Comparison of ENCODE assay signal across 32 cellular contexts in genomic region chr3:38837358-38837757, GRCh38. TPM values are rescaled to one million over a fixed set of nuclear protein-coding genes. Genes with fewer than 3 reads are reported as not detected.
"Had no signal": no experiment of that assay in that cellular context is flagged by ENCODE, and none has a peak within 500 bp of the region (broad histone marks: within the 10 kb centered on the region; RNA-seq: fewer than 3 reads in every experiment).

No MANE protein-coding gene starts in this region.

- H3K4me1 ChIP-seq: colonic mucosa, left lung, prostate gland, thyroid gland had no signal

- H3K36me3 Mint-ChIP-seq: natural killer cell treated with Interleukin-12 subunit alpha and Interleukin-12 subunit beta and Interleukin-15 and Interleukin-18, amount 100 ng/mL, for 72 hours had no signal

- FAIRE-seq: bronchial epithelial cell, kidney had no signal

- H3K27ac ChIP-seq: colonic mucosa, dorsolateral prefrontal cortex, esophagus squamous epithelium, gastrocnemius medialis, left lung, neutrophil, ovary, prostate gland, thyroid gland, upper lobe of right lung, VCaP had no signal

- DNase-seq: activated CD4-positive, alpha-beta T cell treated with anti-CD3 and anti-CD28 coated beads for 1 hour; activated CD4-positive, alpha-beta T cell treated with anti-CD3 and anti-CD28 coated beads, Interleukin-2, amount 50 U/mL, for 4 hours; activated CD8-positive, alpha-beta memory T cell treated with anti-CD3 and anti-CD28 coated beads for 24 hours; activated CD8-positive, alpha-beta memory T cell treated with anti-CD3 and anti-CD28 coated beads, Interleukin-2, amount 50 U/mL, for 4 hours; activated effector memory CD4-positive, alpha-beta T cell treated with Interleukin-2 at 50 U/mL for 16 hours; activated naive CD4-positive, alpha-beta T cell treated with anti-CD3 and anti-CD28 coated beads for 36 hours; activated naive CD8-positive, alpha-beta T cell treated with anti-CD3 and anti-CD28 coated beads, Interleukin-2, amount 10 ng/mL, durations not matched to agents 7 days and 5 days; activated T-cell treated with anti-CD3 and anti-CD28 coated beads, Interleukin-2, amount 50 U/mL, for 4 hours; amniotic stem cell; colonic mucosa; dorsolateral prefrontal cortex; effector memory CD8-positive, alpha-beta T cell; esophagus squamous epithelium; gastrocnemius medialis; head of caudate nucleus; hypothalamus; kidney; left lung; ovary; right cardiac atrium; stimulated activated CD4-positive, alpha-beta T cell treated with anti-CD3 and anti-CD28 coated beads, Interleukin-12 subunit alpha, Interleukin-12 subunit beta, amount 100 ng/mL, for 4 hours; substantia nigra; thyroid gland; upper lobe of right lung had no signal

- H3K4me3 ChIP-seq: colonic mucosa, dorsolateral prefrontal cortex, esophagus squamous epithelium, gastrocnemius medialis, left lung, lung, ovary, prostate gland, thyroid gland, upper lobe of right lung had no signal

- H3K27me3 ChIP-seq: colonic mucosa, gastrocnemius medialis, left lung, ovary, thyroid gland, upper lobe of right lung had no signal

- H3K36me3 ChIP-seq: colonic mucosa, esophagus squamous epithelium, gastrocnemius medialis, left lung, neutrophil, ovary, prostate gland, thyroid gland, upper lobe of right lung had no signal

- H3K9me3 Mint-ChIP-seq: activated naive CD4-positive, alpha-beta T cell treated with anti-CD3 and anti-CD28 coated beads for 36 hours; activated T-cell treated with anti-CD3 and anti-CD28 coated beads, Interleukin-2, amount 50 U/mL, for 4 hours; effector memory CD8-positive, alpha-beta T cell; natural killer cell treated with Interleukin-12 subunit alpha and Interleukin-12 subunit beta and Interleukin-15 and Interleukin-18, amount 100 ng/mL, for 72 hours; stimulated activated naive CD8-positive, alpha-beta T cell treated with anti-CD3 and anti-CD28 coated beads, Interleukin-15, Interleukin-2, amounts not matched to agents 100 ng/mL and 50 ng/mL, for 24 hours; T-helper 2 cell treated with Interferon-gamma antibody and Interleukin-4, amounts not matched to agents 5 μg/mL and 100 μg/mL, for 36 hours had no signal

- H3K27ac Mint-ChIP-seq: activated naive CD4-positive, alpha-beta T cell treated with anti-CD3 and anti-CD28 coated beads for 36 hours; activated naive CD8-positive, alpha-beta T cell treated with anti-CD3 and anti-CD28 coated beads, Interleukin-2, amount 10 ng/mL, durations not matched to agents 7 days and 5 days; effector memory CD8-positive, alpha-beta T cell; natural killer cell treated with Interleukin-12 subunit alpha and Interleukin-12 subunit beta and Interleukin-15 and Interleukin-18, amount 100 ng/mL, for 72 hours; stimulated activated naive CD8-positive, alpha-beta T cell treated with anti-CD3 and anti-CD28 coated beads, Interleukin-15, Interleukin-2, amounts not matched to agents 100 ng/mL and 50 ng/mL, for 24 hours; T-helper 2 cell treated with Interferon-gamma antibody and Interleukin-4, amounts not matched to agents 5 μg/mL and 100 μg/mL, for 36 hours had no signal

- H3K4me3 Mint-ChIP-seq: activated naive CD4-positive, alpha-beta T cell treated with anti-CD3 and anti-CD28 coated beads for 36 hours; activated naive CD8-positive, alpha-beta T cell treated with anti-CD3 and anti-CD28 coated beads, Interleukin-2, amount 10 ng/mL, durations not matched to agents 7 days and 5 days; activated T-cell treated with anti-CD3 and anti-CD28 coated beads, Interleukin-2, amount 50 U/mL, for 4 hours; effector memory CD8-positive, alpha-beta T cell; natural killer cell treated with Interleukin-12 subunit alpha and Interleukin-12 subunit beta and Interleukin-15 and Interleukin-18, amount 100 ng/mL, for 72 hours; stimulated activated naive CD8-positive, alpha-beta T cell treated with anti-CD3 and anti-CD28 coated beads, Interleukin-15, Interleukin-2, amounts not matched to agents 100 ng/mL and 50 ng/mL, for 24 hours; T-helper 2 cell treated with Interferon-gamma antibody and Interleukin-4, amounts not matched to agents 5 μg/mL and 100 μg/mL, for 36 hours had no signal

- ATAC-seq: effector memory CD8-positive, alpha-beta T cell; gastrocnemius medialis; left lung; right cardiac atrium; upper lobe of right lung had no signal

- H3K9me3 ChIP-seq: colonic mucosa, esophagus squamous epithelium, gastrocnemius medialis, left lung, neutrophil, ovary, prostate gland, thyroid gland, upper lobe of right lung had no signal

RNA-seq across cellular contexts. Expression of gene SCN10A, which starts 21.3 kb away (rescaled TPM):
- total RNA-seq: activated naive CD4-positive, alpha-beta T cell treated with anti-CD3 and anti-CD28 coated beads for 36 hours; activated naive CD8-positive, alpha-beta T cell treated with anti-CD3 and anti-CD28 coated beads, Interleukin-2, amount 10 ng/mL, durations not matched to agents 7 days and 5 days; activated T-cell treated with anti-CD3 and anti-CD28 coated beads, Interleukin-2, amount 50 U/mL, for 4 hours; bronchial epithelial cell; colonic mucosa; esophagus squamous epithelium; gastrocnemius medialis; kidney; left lung; lung; natural killer cell treated with Interleukin-12 subunit alpha and Interleukin-12 subunit beta and Interleukin-15 and Interleukin-18, amount 100 ng/mL, for 72 hours; prostate gland; thyroid gland; upper lobe of right lung had no signal
- polyA plus RNA-seq: lung, ovary had no signal
